ENCODE assay signal across 12 cellular contexts in genomic region chr14:69687963-69688649, GRCh38.
DNase-seq lines count a peak whose midpoint lies in the region; ATAC-seq and TF ChIP-seq lines count a peak whose summit lies in the region.
"Had no signal": no experiment of that assay in that cellular context is flagged by ENCODE, and none has a peak within 500 bp of the region (broad histone marks: within the 10 kb centered on the region; RNA-seq: fewer than 3 reads in every experiment).

No MANE protein-coding gene starts in this region.

- peaks cover 39% of the 10 kb centered on the region for H3K36me3 Mint-ChIP-seq in activated CD4-positive, alpha-beta memory T cell treated with anti-CD3 and anti-CD28 coated beads, Interleukin-2, amount 10 ng/mL, durations not matched to agents 7 days and 5 days (ENCODE audit: low read depth)
- H3K36me3 Mint-ChIP-seq in nephron (ENCODE audit: low read depth) = no peaks in the 10 kb centered on the region

- no peaks in the 10 kb centered on the region for H3K36me3 ChIP-seq in BE2C

- POLR2A ChIA-PET in activated CD4-positive, alpha-beta memory T cell treated with anti-CD3 and anti-CD28 coated beads, Interleukin-2, amount 10 ng/mL, durations not matched to agents 7 days and 5 days (lab: Charles Lee) = interaction anchor here (1.1 to 1.5 kb wide), 5 partner anchors 11 to 78 kb away, joined by 3 to 5 read pairs (median 4); partner anchors contain the start of genes SRSF5 and SUSD6

- H3K27me3 ChIP-seq in BE2C = no peaks in the 10 kb centered on the region
- H3K27me3 ChIP-seq: esophagus squamous epithelium had no signal

- TF ChIP-seq CTCF in BE2C (IDR thresholded peaks at IDR 0.05; ENCODE audit: low read depth, low read length) (no peak), nephron (IDR thresholded peaks at IDR 0.05; ENCODE audit: unreplicated experiment in 3 of 3) (no peak)

- DNase-seq in BE2C (peak; percentile 46), COLO668 (lab: John Stamatoyannopoulos, UW; ENCODE audit: unreplicated experiment) (peak; percentile 26), SW480 (ENCODE audit: low spot score) (no peak)
- DNase-seq in activated CD4-positive, alpha-beta memory T cell treated with anti-CD3 and anti-CD28 coated beads, Interleukin-2, amount 10 ng/mL, durations not matched to agents 7 days and 5 days = no peak
- DNase-seq: activated naive CD4-positive, alpha-beta T cell; esophagus squamous epithelium; NCI-H1417 treated with DMSO at 0.1 percent for 48 hours; stimulated activated naive B cell treated with anti-CD40 and anti-IgM and Interleukin-4, amounts not matched to agents 10 μg/mL and 1 μg/mL and 100 μg/mL, for 72 hours; WERI-Rb-1 had no signal

- H3K4me1 ChIP-seq in BE2C = peaks cover 11% of the 10 kb centered on the region

- H3K27ac Mint-ChIP-seq in activated CD4-positive, alpha-beta memory T cell treated with anti-CD3 and anti-CD28 coated beads, Interleukin-2, amount 10 ng/mL, durations not matched to agents 7 days and 5 days = peak overlapping the region; percentile 17
- H3K27ac Mint-ChIP-seq in nephron = peak overlapping the region in 2 of 3 experiments; percentile 9 to 54

- no peaks in the 10 kb centered on the region for H3K9me3 ChIP-seq in BE2C
- H3K9me3 ChIP-seq: esophagus squamous epithelium had no signal

- no peak overlapping the region for H3K4me3 Mint-ChIP-seq in activated CD4-positive, alpha-beta memory T cell treated with anti-CD3 and anti-CD28 coated beads, Interleukin-2, amount 10 ng/mL, durations not matched to agents 7 days and 5 days
- no peak overlapping the region for H3K4me3 Mint-ChIP-seq in nephron
- H3K4me3 Mint-ChIP-seq: stimulated activated naive B cell treated with anti-CD40 and anti-IgM and Interleukin-4, amounts not matched to agents 10 μg/mL and 1 μg/mL and 100 μg/mL, for 72 hours had no signal

- no peaks in the 10 kb centered on the region for H3K9me3 Mint-ChIP-seq in activated CD4-positive, alpha-beta memory T cell treated with anti-CD3 and anti-CD28 coated beads, Interleukin-2, amount 10 ng/mL, durations not matched to agents 7 days and 5 days
- no peaks in the 10 kb centered on the region for H3K9me3 Mint-ChIP-seq in nephron
- H3K9me3 Mint-ChIP-seq: stimulated activated naive B cell treated with anti-CD40 and anti-IgM and Interleukin-4, amounts not matched to agents 10 μg/mL and 1 μg/mL and 100 μg/mL, for 72 hours had no signal

- H3K27me3 Mint-ChIP-seq in activated CD4-positive, alpha-beta memory T cell treated with anti-CD3 and anti-CD28 coated beads, Interleukin-2, amount 10 ng/mL, durations not matched to agents 7 days and 5 days = no peaks in the 10 kb centered on the region
- no peaks in the 10 kb centered on the region for H3K27me3 Mint-ChIP-seq in nephron (ENCODE audit: low read depth)
- H3K27me3 Mint-ChIP-seq: stimulated activated naive B cell treated with anti-CD40 and anti-IgM and Interleukin-4, amounts not matched to agents 10 μg/mL and 1 μg/mL and 100 μg/mL, for 72 hours had no signal

- CTCF ChIA-PET in activated CD4-positive, alpha-beta memory T cell treated with anti-CD3 and anti-CD28 coated beads, Interleukin-2, amount 10 ng/mL, durations not matched to agents 7 days and 5 days (lab: Charles Lee) = interaction anchor here (0.8 to 1.4 kb wide), 4 partner anchors 15 to 84 kb away, joined by 3 read pairs; no protein-coding TSS in a partner anchor

- H3K4me1 Mint-ChIP-seq in activated CD4-positive, alpha-beta memory T cell treated with anti-CD3 and anti-CD28 coated beads, Interleukin-2, amount 10 ng/mL, durations not matched to agents 7 days and 5 days = peaks cover 69% of the 10 kb centered on the region
- peaks cover 73% of the 10 kb centered on the region for H3K4me1 Mint-ChIP-seq in nephron

- ATAC-seq in GM18868 (IDR thresholded peaks at IDR 0.05; ENCODE audit: unreplicated experiment) (no peak), HG03025 (IDR thresholded peaks at IDR 0.05; ENCODE audit: low FRiP score, unreplicated experiment) (no peak)
- ATAC-seq: stimulated activated naive B cell treated with anti-CD40 and anti-IgM and Interleukin-4, amounts not matched to agents 10 μg/mL and 1 μg/mL and 100 μg/mL, for 72 hours had no signal

- H3K4me3 ChIP-seq in BE2C (ENCODE audit: low read depth, low read length) = no peak overlapping the region
- H3K4me3 ChIP-seq: esophagus squamous epithelium had no signal

Comparison
In these comparisons a context has a peak if more than half of its experiments do, and no peak if none do; other contexts are left out.
1. DNase-seq: peak in BE2C (single experiment) and COLO668 (single experiment); none in activated CD4-positive, alpha-beta memory T cell treated with anti-CD3 and anti-CD28 coated beads, Interleukin-2, amount 10 ng/mL, durations not matched to agents 7 days and 5 days (single experiment) and SW480 (single experiment).